ENCODE assay signal across 10 cellular contexts in genomic region chr1:52917156-52917555, GRCh38.
"Had no signal": no experiment of that assay in that cellular context is flagged by ENCODE, and none has a peak within 500 bp of the region (broad histone marks: within the 10 kb centered on the region; RNA-seq: fewer than 3 reads in every experiment).

No MANE protein-coding gene starts in this region.

- H3K4me3 ChIP-seq: tibial nerve had no signal

- ATAC-seq: activated CD4-positive, alpha-beta T cell treated with anti-CD3 and anti-CD28 coated beads for 36 hours; stimulated activated effector memory CD8-positive, alpha-beta T cell treated with anti-CD3 and anti-CD28 coated beads, Interleukin-12 subunit alpha, Interleukin-12 subunit beta, amount 100 ng/mL, for 72 hours had no signal

- H3K9me3 ChIP-seq: tibial nerve had no signal

- H3K27ac ChIP-seq: VCaP had no signal

- H3K27me3 ChIP-seq: tibial nerve had no signal

- DNase-seq: activated CD4-positive, alpha-beta T cell treated with anti-CD3 and anti-CD28 coated beads for 36 hours; activated naive CD4-positive, alpha-beta T cell treated with Interleukin-2 at 50 U/mL for 16 hours; caudate nucleus; cortex of kidney; effector CD8-positive, alpha-beta T cell; immature natural killer cell; SW 1271 had no signal
